In genomic region chr16:73956592-73957495, GRCh38 we compare ENCODE assay signal across 8 cellular contexts.
DNase-seq lines count a peak whose midpoint lies in the region; ATAC-seq and TF ChIP-seq lines count a peak whose summit lies in the region.

No MANE protein-coding gene starts in this region.

- intact Hi-C loops in A673 (cut with micrococcal nuclease; ENCODE audit: unreplicated experiment) = loop anchor here (5.0 to 10.0 kb wide), 5 partner anchors 148 to 1452 kb away; no protein-coding TSS in a partner anchor

- CTCF ChIA-PET in A673 (lab: Charles Lee) = interaction anchor here (0.5 to 1.0 kb wide), 4 partner anchors 14 to 389 kb away, joined by 3 to 8 read pairs (median 4); no protein-coding TSS in a partner anchor

- no peaks in the 10 kb centered on the region for H3K79me2 ChIP-seq in Karpas-422 (ENCODE audit: low read length)

- H3K9me2 ChIP-seq in Karpas-422 (replicated peaks; ENCODE audit: insufficient read depth, low read length) = no peaks in the 10 kb centered on the region

- DNase-seq in A673 (ENCODE audit: low spot score) (peak; percentile 68), GM10266 (ENCODE audit: extremely low spot score) (peak; percentile 44), Karpas-422 (peak; percentile 84), RPMI8226 (peak; percentile 74), caudate nucleus (lab: John Stamatoyannopoulos, UW) (peak in 36 of 61 donors; percentile 2 to 87 (median 12)), kidney tubule cell (ENCODE audit: low spot score) (peak; percentile 49)
- DNase-seq in stimulated activated CD8-positive, alpha-beta memory T cell treated with anti-CD3 and anti-CD28 coated beads, Interleukin-4, amount 100 ng/mL, for 24 hours (ENCODE audit: low read depth) = peak; percentile 6

- H3K36me3 ChIP-seq in A673 (ENCODE audit: insufficient read depth, low read length, poor library complexity, severe bottlenecking) (no peaks in the 10 kb centered on the region), Karpas-422 (ENCODE audit: insufficient read depth, low read length) (no peaks in the 10 kb centered on the region)

- H3K4me3 ChIP-seq in A673 (ENCODE audit: low read depth, low read length, poor library complexity, severe bottlenecking) (no peak overlapping the region), Karpas-422 (ENCODE audit: low read length) (no peak overlapping the region)

- no peaks in the 10 kb centered on the region for H4K20me1 ChIP-seq in Karpas-422 (ENCODE audit: insufficient read depth, low read depth, low read length)

- POLR2A ChIA-PET in A673 (lab: Charles Lee; ENCODE audit: low non-redundant PET) = interaction anchor here (0.6 kb wide), 1 partner anchor 1104 kb away, joined by 3 read pairs; no protein-coding TSS in a partner anchor

- no peak overlapping the region for H3K27ac ChIP-seq in A673 (ENCODE audit: low read depth, low read length, poor library complexity, severe bottlenecking)
- no peak overlapping the region for H3K27ac ChIP-seq in Karpas-422 (ENCODE audit: low read length)
- H3K27ac ChIP-seq in caudate nucleus (ENCODE audit: low read depth, low read length) = no peak overlapping the region

- H2AFZ ChIP-seq in Karpas-422 (ENCODE audit: low read length) = no peak overlapping the region

- BruUV-seq in A673 (replicated peaks; lab: Mats Ljungman, UMichigan) = no TSS peak

- no peak for ATAC-seq in GM19023 (IDR thresholded peaks at IDR 0.05; ENCODE audit: unreplicated experiment)

- H3K4me2 ChIP-seq in Karpas-422 (ENCODE audit: low read depth, low read length, poor library complexity, severe bottlenecking) = no peak overlapping the region

- H3K9me3 ChIP-seq in A673 (ENCODE audit: low read depth, low read length, poor library complexity, severe bottlenecking) (no peaks in the 10 kb centered on the region), Karpas-422 (ENCODE audit: low read length) (no peaks in the 10 kb centered on the region)

- H3K27me3 ChIP-seq in A673 (replicated peaks; ENCODE audit: insufficient read depth, low read depth, low read length, poor library complexity) (peaks cover 43% of the 10 kb centered on the region), Karpas-422 (ENCODE audit: low read length) (no peaks in the 10 kb centered on the region)

- TF ChIP-seq CTCF in A673 (conservative IDR thresholded peaks at IDR 0.05; ENCODE audit: low read depth, low read length) (peak; percentile 86), GM10266 (IDR thresholded peaks at IDR 0.05; ENCODE audit: control insufficient read depth, insufficient read depth, low read depth, missing control alignments) (peak; percentile 79)

- H3K9ac ChIP-seq in Karpas-422 (ENCODE audit: low read length) = no peak overlapping the region

- no peaks in the 10 kb centered on the region for H3K4me1 ChIP-seq in A673 (ENCODE audit: insufficient read depth, low read length, poor library complexity, severe bottlenecking)
- H3K4me1 ChIP-seq in Karpas-422 (ENCODE audit: low read length) = no peaks in the 10 kb centered on the region

Comparison
In these comparisons a context has a peak if more than half of its experiments do, and no peak if none do; other contexts are left out.
1. DNase-seq: peak in every context shown above with its lines; median percentile 84 in Karpas-422; 74 in RPMI8226; 68 in A673; 49 in kidney tubule cell; 44 in GM10266; 12 in caudate nucleus; 6 in stimulated activated CD8-positive, alpha-beta memory T cell treated with anti-CD3 and anti-CD28 coated beads, Interleukin-4, amount 100 ng/mL, for 24 hours.